In genomic region chr19:44848805-44849457, GRCh38 we compare ENCODE assay signal across 11 cellular contexts. TPM values are rescaled to one million over a fixed set of nuclear protein-coding genes. Genes with fewer than 3 reads are reported as not detected.
DNase-seq lines count a peak whose midpoint lies in the region; ATAC-seq and TF ChIP-seq lines count a peak whose summit lies in the region.
"Had no signal": no experiment of that assay in that cellular context is flagged by ENCODE, and none has a peak within 500 bp of the region (broad histone marks: within the 10 kb centered on the region; RNA-seq: fewer than 3 reads in every experiment).

No MANE protein-coding gene starts in this region.

- H3K27ac ChIP-seq in gastroesophageal sphincter (peak overlapping the region; percentile 93 to 96 (median 96)), osteoblast (ENCODE audit: low read depth, low read length) (peak overlapping the region; percentile 94)

- peaks cover 39% of the 10 kb centered on the region for H3K4me1 Mint-ChIP-seq in T-helper 17 cell

- TF ChIP-seq CTCF in BE2C (IDR thresholded peaks at IDR 0.05; ENCODE audit: low read depth, low read length) = no peak
- TF ChIP-seq CTCF in gastroesophageal sphincter (IDR thresholded peaks at IDR 0.05) = no peak
- TF ChIP-seq CTCF in osteoblast (IDR thresholded peaks at IDR 0.05; ENCODE audit: extremely low read depth, low read depth, low read length) = no peak

- peaks cover 10% of the 10 kb centered on the region for H3K27me3 Mint-ChIP-seq in T-helper 17 cell

- H3K9me3 ChIP-seq in BE2C (no peaks in the 10 kb centered on the region), T-helper 17 cell (ENCODE audit: control insufficient read depth, low read length, poor library complexity, severe bottlenecking) (no peaks in the 10 kb centered on the region), gastroesophageal sphincter (no peaks in the 10 kb centered on the region), osteoblast (ENCODE audit: low read depth, low read length) (no peaks in the 10 kb centered on the region)

- H2AFZ ChIP-seq in osteoblast (ENCODE audit: low read length) = no peak overlapping the region

- H3K79me2 ChIP-seq in osteoblast (ENCODE audit: insufficient read depth, low read length) = peaks cover 72% of the 10 kb centered on the region

- H3K36me3 ChIP-seq in BE2C (no peaks in the 10 kb centered on the region), gastroesophageal sphincter (peaks cover 0 to 9% of the 10 kb centered on the region in 2 donors), osteoblast (ENCODE audit: insufficient read depth, low read length) (no peaks in the 10 kb centered on the region)

- peaks cover 3% of the 10 kb centered on the region for H3K36me3 Mint-ChIP-seq in T-helper 17 cell (ENCODE audit: low read depth)

- peak; percentile 47 for DNase-seq in BE2C
- DNase-seq in T-helper 17 cell = no peak
- DNase-seq in osteoblast (ENCODE audit: insufficient read length, low spot score, missing footprints) = no peak
- DNase-seq in activated CD4-positive, CD25-positive, alpha-beta regulatory T cell (lab: John Stamatoyannopoulos, UW) = no peak
- DNase-seq in NOMO-1 (lab: John Stamatoyannopoulos, UW; ENCODE audit: unreplicated experiment in 2 of 2) = no peak
- DNase-seq: DND-41; effector CD8-positive, alpha-beta T cell; stimulated activated CD4-positive, alpha-beta T cell treated with anti-CD3 and anti-CD28 coated beads, Interleukin-2, amount 100 ng/mL, for 24 hours had no signal

- peak overlapping the region; percentile 68 for H3K4me3 Mint-ChIP-seq in T-helper 17 cell

- peaks cover 49% of the 10 kb centered on the region for H4K20me1 ChIP-seq in osteoblast (ENCODE audit: insufficient read depth, low read length)

- peaks cover 9% of the 10 kb centered on the region for H3K27me3 ChIP-seq in BE2C
- no peaks in the 10 kb centered on the region for H3K27me3 ChIP-seq in gastroesophageal sphincter
- H3K27me3 ChIP-seq in osteoblast (ENCODE audit: insufficient read depth, low read length) = no peaks in the 10 kb centered on the region

- peak overlapping the region; percentile 99 for H3K4me2 ChIP-seq in osteoblast (ENCODE audit: insufficient read depth, low read length)

- no peak for TF ChIP-seq POLR2A in gastroesophageal sphincter (IDR thresholded peaks at IDR 0.05)

- no peak for TF ChIP-seq EP300 in gastroesophageal sphincter (IDR thresholded peaks at IDR 0.05)

- H3K27ac Mint-ChIP-seq in T-helper 17 cell = peak overlapping the region; percentile 59

- ATAC-seq in T-helper 17 cell (no peak), gastroesophageal sphincter (no peak), HG02852 (IDR thresholded peaks at IDR 0.05; ENCODE audit: unreplicated experiment) (no peak), GM18498 (IDR thresholded peaks at IDR 0.05; ENCODE audit: unreplicated experiment) (no peak)

- peak overlapping the region; percentile 71 for H3K4me3 ChIP-seq in BE2C (ENCODE audit: low read depth, low read length)
- peak overlapping the region; percentile 94 to 99 for H3K4me3 ChIP-seq in gastroesophageal sphincter
- peak overlapping the region; percentile 98 for H3K4me3 ChIP-seq in osteoblast (ENCODE audit: insufficient read depth, low read length)

- H3K4me1 ChIP-seq in BE2C = peaks cover 24% of the 10 kb centered on the region
- H3K4me1 ChIP-seq in gastroesophageal sphincter = peaks cover 0 to 51% (median 15%) of the 10 kb centered on the region in 3 donors
- H3K4me1 ChIP-seq in osteoblast (ENCODE audit: insufficient read depth, low read length) = peaks cover 25% of the 10 kb centered on the region

- 24 to 27% methylated on average over 4 to 11 of the region's 18 CpGs for WGBS in gastroesophageal sphincter (ENCODE audit: low coverage in 1 of 2), 2 donors

RNA-seq across cellular contexts. Expression of gene NECTIN2, which starts 2.8 kb away (rescaled TPM):
- polyA plus RNA-seq in BE2C (2012; ENCODE audit: insufficient read depth, insufficient read length, low read depth) = 105 TPM
- 1 to 10 TPM; 2.5 to 5.2 TPM for total RNA-seq in T-helper 17 cell
- 10 to 100 TPM; 27.6 to 47.8 (median 41.6) TPM for total RNA-seq in gastroesophageal sphincter
- 38.9 and 46.0 TPM in 2 replicates for total RNA-seq in osteoblast

RNA-seq across cellular contexts. Expression of gene BCAM, which starts 40.0 kb away (rescaled TPM):
- polyA plus RNA-seq in BE2C (2012; ENCODE audit: insufficient read depth, insufficient read length, low read depth) = 7.3 TPM
- total RNA-seq in T-helper 17 cell (not detected), gastroesophageal sphincter (10 to 100 TPM; 24.1 to 52.7 (median 36.9) TPM), osteoblast (4.3 and 4.4 TPM in 2 replicates)

RNA-seq across cellular contexts. Expression of gene TOMM40, which starts 42.1 kb away (rescaled TPM):
- polyA plus RNA-seq in BE2C (2012; ENCODE audit: insufficient read depth, insufficient read length, low read depth) = 239 TPM
- 10 to 100 TPM; 29.0 to 34.8 TPM for total RNA-seq in T-helper 17 cell
- total RNA-seq in gastroesophageal sphincter = 10 to 100 TPM; 30.7 to 41.2 (median 33.7) TPM
- total RNA-seq in osteoblast = 28.3 and 31.8 TPM in 2 replicates

RNA-seq across cellular contexts. Expression of gene APOE, which starts 56.7 kb away (rescaled TPM):
- 22.4 TPM for polyA plus RNA-seq in BE2C (2012; ENCODE audit: insufficient read depth, insufficient read length, low read depth)
- 1 to 10 TPM; 1.3 to 2.0 TPM for total RNA-seq in T-helper 17 cell
- 10 to 100 TPM in 3 of 4 donors, 1 to 10 TPM in 1; 7.8 to 44.4 (median 31.7) TPM for total RNA-seq in gastroesophageal sphincter
- 44.5 and 46.6 TPM in 2 replicates for total RNA-seq in osteoblast
